In the genomic region with DNA sequence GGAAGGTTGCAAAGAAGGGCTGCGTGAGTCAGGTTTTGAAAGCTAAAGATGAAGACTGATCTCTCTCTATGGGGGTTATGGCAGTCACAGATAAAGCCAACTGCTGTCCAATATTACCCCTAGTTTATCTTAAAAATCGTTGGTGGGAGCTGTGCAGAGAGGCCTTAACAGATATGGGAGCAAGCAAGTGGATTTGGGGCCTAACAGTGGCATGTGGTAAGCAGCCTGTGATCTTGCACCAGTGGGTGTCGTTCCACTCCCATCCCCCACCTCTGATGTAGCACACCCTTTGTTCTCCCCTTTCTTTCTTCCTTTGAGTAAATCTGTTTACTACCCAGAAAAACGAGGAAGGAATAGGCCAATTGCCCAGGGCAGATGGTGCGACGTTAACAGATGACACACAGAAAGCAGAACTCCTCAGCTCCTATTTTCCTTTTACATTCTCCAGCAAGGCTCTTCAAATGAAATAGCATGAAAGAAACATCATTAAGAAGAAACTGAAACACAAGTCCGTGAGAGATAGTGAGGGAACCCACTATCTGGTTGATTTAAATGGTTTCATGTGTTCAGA, we compare ENCODE assay signal across 23 cellular contexts.
DNase-seq lines count a peak whose midpoint lies in the region; ATAC-seq and TF ChIP-seq lines count a peak whose summit lies in the region.
"Had no signal": no experiment of that assay in that cellular context is flagged by ENCODE, and none has a peak within 500 bp of the region (broad histone marks: within the 10 kb centered on the region; RNA-seq: fewer than 3 reads in every experiment).

No MANE protein-coding gene starts in this region.

- WGBS in heart right ventricle, 2 donors, result 73 to 75% methylated on average over 7 of the region's 7 CpGs
- WGBS in sigmoid colon, 2 donors, result 59 to 72% methylated on average over 7 of the region's 7 CpGs

- no peaks in the 10 kb centered on the region for H3K36me3 Mint-ChIP-seq in Caco-2 (ENCODE audit: insufficient read depth, unreplicated experiment)
- H3K36me3 Mint-ChIP-seq: natural killer cell; stimulated activated effector memory CD8-positive, alpha-beta T cell treated with anti-CD3 and anti-CD28 coated beads, Interleukin-12 subunit alpha, Interleukin-12 subunit beta, amount 100 ng/mL, for 72 hours had no signal

- no peaks in the 10 kb centered on the region for H3K27me3 Mint-ChIP-seq in Caco-2 (ENCODE audit: insufficient read depth, unreplicated experiment)

- H3K27ac ChIP-seq in heart right ventricle (peak overlapping the region in 1 of 10 donors; percentile 57), left lung (no peak overlapping the region), lower lobe of right lung (no peak overlapping the region), sigmoid colon (no peak overlapping the region)
- H3K27ac ChIP-seq: esophagus muscularis mucosa, PC-9 had no signal

- POLR2A ChIA-PET in Caco-2 (lab: Charles Lee), result no interaction called here

- no peaks in the 10 kb centered on the region for H3K36me3 ChIP-seq in heart right ventricle
- H3K36me3 ChIP-seq in left lung, result no peaks in the 10 kb centered on the region
- H3K36me3 ChIP-seq in lower lobe of right lung, result no peaks in the 10 kb centered on the region
- no peaks in the 10 kb centered on the region for H3K36me3 ChIP-seq in Caco-2 (ENCODE audit: control insufficient read depth, insufficient read depth, low read length)
- no peaks in the 10 kb centered on the region for H3K36me3 ChIP-seq in sigmoid colon
- H3K36me3 ChIP-seq: esophagus muscularis mucosa had no signal

- H3K4me1 ChIP-seq in heart right ventricle (peaks cover 0 to 26% (median 13%) of the 10 kb centered on the region in 9 donors), left lung (peaks cover 0 to 18% of the 10 kb centered on the region in 2 donors), lower lobe of right lung (no peaks in the 10 kb centered on the region), Caco-2 (peaks cover 1% of the 10 kb centered on the region; the same call in 1 of the 2 replicates), sigmoid colon (peaks cover 0 to 34% (median 23%) of the 10 kb centered on the region in 4 donors)

- CTCF ChIA-PET in Caco-2 (lab: Charles Lee), result no interaction called here

- no peak for DNase-seq in Right ventricle myocardium superior
- no peak for DNase-seq in heart right ventricle
- peak; percentile 96 for DNase-seq in OCI-M2 (lab: John Stamatoyannopoulos, UW; ENCODE audit: unreplicated experiment)
- DNase-seq in left lung, result no peak
- no peak for DNase-seq in lower lobe of right lung
- no peak for DNase-seq in middle frontal gyrus (ENCODE audit: extremely low spot score, low spot score)
- no peak for DNase-seq in Caco-2
- DNase-seq in sigmoid colon, result no peak
- DNase-seq: 8988T; activated CD4-positive, alpha-beta T cell treated with anti-CD3 and anti-CD28 coated beads, Interleukin-2, amount 10 ng/mL, durations not matched to agents 24 days and 14 days; activated CD8-positive, alpha-beta memory T cell treated with anti-CD3 and anti-CD28 coated beads, Interleukin-2, amount 50 U/mL, for 4 hours; amniotic stem cell; caudate nucleus; DMS153; HFFc6; natural killer cell; NCI-H187 treated with DMSO at 0.1 percent for 48 hours; NCI-H446 treated with DMSO at 0.1 percent for 48 hours; PC-9; T-helper 9 cell had no signal

- H3K9me3 ChIP-seq in heart right ventricle (peaks cover 0 to 19% (median 0%) of the 10 kb centered on the region in 11 donors), left lung (no peaks in the 10 kb centered on the region), lower lobe of right lung (no peaks in the 10 kb centered on the region), Caco-2 (no peaks in the 10 kb centered on the region), sigmoid colon (no peaks in the 10 kb centered on the region)
- H3K9me3 ChIP-seq: esophagus muscularis mucosa had no signal

- TF ChIP-seq EP300 in sigmoid colon (IDR thresholded peaks at IDR 0.05), result no peak

- no peak overlapping the region for H3K4me3 Mint-ChIP-seq in Caco-2 (ENCODE audit: unreplicated experiment)
- H3K4me3 Mint-ChIP-seq: activated CD4-positive, alpha-beta T cell treated with anti-CD3 and anti-CD28 coated beads, Interleukin-2, amount 10 ng/mL, durations not matched to agents 24 days and 14 days; HFFc6; natural killer cell; stimulated activated effector memory CD8-positive, alpha-beta T cell treated with anti-CD3 and anti-CD28 coated beads, Interleukin-12 subunit alpha, Interleukin-12 subunit beta, amount 100 ng/mL, for 72 hours had no signal

- TF ChIP-seq POLR2A in sigmoid colon (IDR thresholded peaks at IDR 0.05), result no peak

- H3K4me1 Mint-ChIP-seq in Caco-2 (ENCODE audit: low read depth, unreplicated experiment), result peaks cover 20% of the 10 kb centered on the region
- H3K4me1 Mint-ChIP-seq: activated CD4-positive, alpha-beta T cell treated with anti-CD3 and anti-CD28 coated beads, Interleukin-2, amount 10 ng/mL, durations not matched to agents 24 days and 14 days; natural killer cell; stimulated activated effector memory CD8-positive, alpha-beta T cell treated with anti-CD3 and anti-CD28 coated beads, Interleukin-12 subunit alpha, Interleukin-12 subunit beta, amount 100 ng/mL, for 72 hours had no signal

- ATAC-seq in Right ventricle myocardium superior (ENCODE audit: poor library complexity), result peak; percentile 24
- ATAC-seq in heart right ventricle, result no peak
- peak; percentile 37 for ATAC-seq in left lung
- no peak for ATAC-seq in lower lobe of right lung
- ATAC-seq: natural killer cell; stimulated activated effector memory CD8-positive, alpha-beta T cell treated with anti-CD3 and anti-CD28 coated beads, Interleukin-12 subunit alpha, Interleukin-12 subunit beta, amount 100 ng/mL, for 72 hours had no signal

- no TSS peak for BruUV-seq in Caco-2 (replicated peaks; lab: Mats Ljungman, UMichigan)

- intact Hi-C loops in Right ventricle myocardium superior (cut with DNase I) (no loop called here), heart right ventricle (cut with DNase I) (no loop called here), left lung (cut with DNase I) (no loop called here), lower lobe of right lung (cut with DNase I) (no loop called here), Caco-2 (cut with micrococcal nuclease; ENCODE audit: unreplicated experiment) (no loop called here), sigmoid colon (cut with DNase I) (no loop called here)

- no peaks in the 10 kb centered on the region for H3K9me3 Mint-ChIP-seq in Caco-2 (ENCODE audit: unreplicated experiment)
- H3K9me3 Mint-ChIP-seq: activated CD4-positive, alpha-beta T cell treated with anti-CD3 and anti-CD28 coated beads, Interleukin-2, amount 10 ng/mL, durations not matched to agents 24 days and 14 days; natural killer cell had no signal

- TF ChIP-seq CTCF in heart right ventricle (IDR thresholded peaks at IDR 0.05) (no peak), left lung (IDR thresholded peaks at IDR 0.05) (no peak), lower lobe of right lung (IDR thresholded peaks at IDR 0.05) (no peak), Caco-2 (IDR thresholded peaks at IDR 0.05; ENCODE audit: insufficient read depth in 1 of 2, low read depth in 1 of 2, low read length in 1 of 2, severe bottlenecking in 1 of 2, unreplicated experiment in 1 of 2) (no peak), sigmoid colon (IDR thresholded peaks at IDR 0.05) (no peak)

- no peak overlapping the region for H3K27ac Mint-ChIP-seq in Caco-2 (ENCODE audit: unreplicated experiment)
- H3K27ac Mint-ChIP-seq: activated CD4-positive, alpha-beta T cell treated with anti-CD3 and anti-CD28 coated beads, Interleukin-2, amount 10 ng/mL, durations not matched to agents 24 days and 14 days; HFFc6; natural killer cell; stimulated activated effector memory CD8-positive, alpha-beta T cell treated with anti-CD3 and anti-CD28 coated beads, Interleukin-12 subunit alpha, Interleukin-12 subunit beta, amount 100 ng/mL, for 72 hours had no signal

- H3K4me3 ChIP-seq in heart right ventricle, result no peak overlapping the region
- no peak overlapping the region for H3K4me3 ChIP-seq in left lung
- no peak overlapping the region for H3K4me3 ChIP-seq in lower lobe of right lung
- H3K4me3 ChIP-seq in Caco-2 (ENCODE audit: low read depth, low read length), result no peak overlapping the region
- H3K4me3 ChIP-seq in sigmoid colon, result no peak overlapping the region
- H3K4me3 ChIP-seq: esophagus muscularis mucosa, lung, PC-9 had no signal

- H3K27me3 ChIP-seq in heart right ventricle (no peaks in the 10 kb centered on the region), left lung (no peaks in the 10 kb centered on the region), lower lobe of right lung (ENCODE audit: low read depth) (no peaks in the 10 kb centered on the region), Caco-2 (replicated peaks; ENCODE audit: control insufficient read depth, insufficient read depth, low read length) (no peaks in the 10 kb centered on the region), sigmoid colon (no peaks in the 10 kb centered on the region)
- H3K27me3 ChIP-seq: esophagus muscularis mucosa had no signal

Comparison
In these comparisons a context has a peak if more than half of its experiments do, and no peak if none do; other contexts are left out.
1. ATAC-seq: peak in Right ventricle myocardium superior (single experiment) and left lung (single experiment); none in heart right ventricle (0 of 8) and lower lobe of right lung (0 of 2).